15 cellular contexts compared by ENCODE assay signal in genomic region chr6:110329729-110330436, GRCh38. TPM values are rescaled to one million over a fixed set of nuclear protein-coding genes. Genes with fewer than 3 reads are reported as not detected.
DNase-seq lines count a peak whose midpoint lies in the region; ATAC-seq and TF ChIP-seq lines count a peak whose summit lies in the region.
"Had no signal": no experiment of that assay in that cellular context is flagged by ENCODE, and none has a peak within 500 bp of the region (broad histone marks: within the 10 kb centered on the region; RNA-seq: fewer than 3 reads in every experiment).

No MANE protein-coding gene starts in this region.

- peaks cover 62% of the 10 kb centered on the region for H3K4me1 ChIP-seq in SJSA1 (replicated peaks)

- intact Hi-C loops in activated T-helper 2 cell treated with anti-CD3 and anti-CD28 coated beads, Interferon-gamma antibody, Interleukin-2, Interleukin-4, amounts not matched to agents 10 μg/mL and 5 μg/mL and 100 μg/mL, durations not matched to agents 14 hours and 24 hours and 36 hours (cut with micrococcal nuclease), result no loop called here

- H3K9me3 ChIP-seq in AG04450 (ENCODE audit: control insufficient read depth, insufficient read depth, low read length), result no peaks in the 10 kb centered on the region
- no peaks in the 10 kb centered on the region for H3K9me3 ChIP-seq in SJSA1 (replicated peaks)

- no peaks in the 10 kb centered on the region for H3K36me3 ChIP-seq in SJSA1

- DNase-seq in AG04450 (ENCODE audit: low read depth, low spot score) (no peak), SJSA1 (ENCODE audit: low read depth in 1 of 2, low spot score in 2 of 2) (peak; percentile 79 to 90), fibroblast of mammary gland (ENCODE audit: low read depth) (peak; percentile 2), omental fat pad (ENCODE audit: low spot score) (no peak), NCI-H2171 (lab: John Stamatoyannopoulos, UW) (no peak)
- no peak for DNase-seq in activated T-cell treated with anti-CD3 and anti-CD28 coated beads, Interleukin-2, amount 50 U/mL, for 1 hour
- DNase-seq in activated T-helper 2 cell treated with anti-CD3 and anti-CD28 coated beads, Interferon-gamma antibody, Interleukin-2, Interleukin-4, amounts not matched to agents 10 μg/mL and 5 μg/mL and 100 μg/mL, durations not matched to agents 14 hours and 24 hours and 36 hours (ENCODE audit: low spot score), result no peak
- DNase-seq: C1 segment of cervical spinal cord; effector memory CD8-positive, alpha-beta T cell; Kasumi-1; retina; stimulated activated naive CD8-positive, alpha-beta T cell treated with anti-CD3 and anti-CD28 coated beads, Interleukin-15, Interleukin-2, amounts not matched to agents 100 U/mL and 50 U/mL, for 24 hours had no signal

- no peaks in the 10 kb centered on the region for H3K36me3 Mint-ChIP-seq in activated T-helper 2 cell treated with anti-CD3 and anti-CD28 coated beads, Interferon-gamma antibody, Interleukin-2, Interleukin-4, amounts not matched to agents 10 μg/mL and 5 μg/mL and 100 μg/mL, durations not matched to agents 14 hours and 24 hours and 36 hours (ENCODE audit: low read depth)

- H3K4me3 ChIP-seq in AG04450 (ENCODE audit: low read depth, low read length) (peak overlapping the region; percentile 34; the same call in 1 of the 2 replicates), SJSA1 (peak overlapping the region; percentile 19), fibroblast of mammary gland (ENCODE audit: control insufficient read depth, low read depth, low read length) (peak overlapping the region; percentile 36)

- CTCF ChIA-PET in AG04450 (lab: Charles Lee), result interaction anchor here (1.0 to 1.5 kb wide), 2 partner anchors 11 to 12 kb away, joined by 3 to 9 read pairs; no protein-coding TSS in a partner anchor

- ATAC-seq in omental fat pad (ENCODE audit: low FRiP score), result peak; percentile 45
- ATAC-seq in GM21737 (IDR thresholded peaks at IDR 0.05; ENCODE audit: unreplicated experiment), result no peak
- ATAC-seq: effector memory CD8-positive, alpha-beta T cell; stimulated activated naive CD8-positive, alpha-beta T cell treated with anti-CD3 and anti-CD28 coated beads, Interleukin-15, Interleukin-2, amounts not matched to agents 100 U/mL and 50 U/mL, for 24 hours had no signal

- H3K27me3 ChIP-seq in AG04450 (ENCODE audit: control insufficient read depth, insufficient read depth, low read length) (no peaks in the 10 kb centered on the region), SJSA1 (replicated peaks) (no peaks in the 10 kb centered on the region)

- peaks cover 6% of the 10 kb centered on the region for H3K27me3 Mint-ChIP-seq in activated T-helper 2 cell treated with anti-CD3 and anti-CD28 coated beads, Interferon-gamma antibody, Interleukin-2, Interleukin-4, amounts not matched to agents 10 μg/mL and 5 μg/mL and 100 μg/mL, durations not matched to agents 14 hours and 24 hours and 36 hours (ENCODE audit: low read depth)

- H3K27ac ChIP-seq in AG04450 (ENCODE audit: low read depth, low read length) (peak overlapping the region; percentile 11), SJSA1 (peak overlapping the region; percentile 93)

- H3K4me1 Mint-ChIP-seq in activated T-helper 2 cell treated with anti-CD3 and anti-CD28 coated beads, Interferon-gamma antibody, Interleukin-2, Interleukin-4, amounts not matched to agents 10 μg/mL and 5 μg/mL and 100 μg/mL, durations not matched to agents 14 hours and 24 hours and 36 hours (ENCODE audit: low read depth), result no peaks in the 10 kb centered on the region

- no peak overlapping the region for H3K4me3 Mint-ChIP-seq in activated T-helper 2 cell treated with anti-CD3 and anti-CD28 coated beads, Interferon-gamma antibody, Interleukin-2, Interleukin-4, amounts not matched to agents 10 μg/mL and 5 μg/mL and 100 μg/mL, durations not matched to agents 14 hours and 24 hours and 36 hours (ENCODE audit: low read depth)
- H3K4me3 Mint-ChIP-seq: effector memory CD8-positive, alpha-beta T cell had no signal

- no peak for TF ChIP-seq CTCF in AG04450 (IDR thresholded peaks at IDR 0.05; ENCODE audit: low read depth, low read length)
- TF ChIP-seq CTCF in fibroblast of mammary gland (conservative IDR thresholded peaks at IDR 0.05; ENCODE audit: control insufficient read depth, insufficient read depth, low read depth, low read length), result no peak
- no peak for TF ChIP-seq CTCF in omental fat pad (IDR thresholded peaks at IDR 0.05)

- POLR2A ChIA-PET in AG04450 (lab: Yijun Ruan, JAX), result no interaction called here

- no peaks in the 10 kb centered on the region for H3K9me3 Mint-ChIP-seq in activated T-helper 2 cell treated with anti-CD3 and anti-CD28 coated beads, Interferon-gamma antibody, Interleukin-2, Interleukin-4, amounts not matched to agents 10 μg/mL and 5 μg/mL and 100 μg/mL, durations not matched to agents 14 hours and 24 hours and 36 hours
- H3K9me3 Mint-ChIP-seq: effector memory CD8-positive, alpha-beta T cell had no signal

- no peak overlapping the region for H3K27ac Mint-ChIP-seq in activated T-helper 2 cell treated with anti-CD3 and anti-CD28 coated beads, Interferon-gamma antibody, Interleukin-2, Interleukin-4, amounts not matched to agents 10 μg/mL and 5 μg/mL and 100 μg/mL, durations not matched to agents 14 hours and 24 hours and 36 hours
- H3K27ac Mint-ChIP-seq: effector memory CD8-positive, alpha-beta T cell had no signal

RNA-seq across cellular contexts. Expression of gene METTL24, which starts 28.3 kb away (rescaled TPM):
- not detected in 2 replicates for polyA plus RNA-seq in AG04450 (2011; rRNA removed)
- polyA minus RNA-seq in AG04450 (2011; rRNA and poly(A)+ RNA removed), result not detected in 2 replicates
- total RNA-seq in SJSA1 (2014; rRNA removed; shearing (Covaris generic)), result 0.58 TPM in 1 of 2 replicates, not detected in the other
- 1 to 10 TPM; 2.4 to 6.9 (median 2.7) TPM for total RNA-seq in omental fat pad
- total RNA-seq in activated T-helper 2 cell treated with anti-CD3 and anti-CD28 coated beads, Interferon-gamma antibody, Interleukin-2, Interleukin-4, amounts not matched to agents 10 μg/mL and 5 μg/mL and 100 μg/mL, durations not matched to agents 14 hours and 24 hours and 36 hours, result not detected in 2 replicates
- total RNA-seq: activated CD8-positive, alpha-beta memory T cell treated with anti-CD3 and anti-CD28 coated beads for 36 hours; RPMI7951 had no signal

Comparison
In these comparisons a context has a peak if more than half of its experiments do, and no peak if none do; other contexts are left out.
1. DNase-seq: peak in SJSA1 (2 of 2) and fibroblast of mammary gland (single experiment); none in AG04450 (single experiment), omental fat pad (single experiment), activated T-cell treated with anti-CD3 and anti-CD28 coated beads, Interleukin-2, amount 50 U/mL, for 1 hour (single experiment), NCI-H2171 (single experiment) and activated T-helper 2 cell treated with anti-CD3 and anti-CD28 coated beads, Interferon-gamma antibody, Interleukin-2, Interleukin-4, amounts not matched to agents 10 μg/mL and 5 μg/mL and 100 μg/mL, durations not matched to agents 14 hours and 24 hours and 36 hours (single experiment).
2. Peak in every context shown above with its lines, with median percentiles within 50 percentile points of each other: H3K4me3 ChIP-seq.